In the genomic region with DNA sequence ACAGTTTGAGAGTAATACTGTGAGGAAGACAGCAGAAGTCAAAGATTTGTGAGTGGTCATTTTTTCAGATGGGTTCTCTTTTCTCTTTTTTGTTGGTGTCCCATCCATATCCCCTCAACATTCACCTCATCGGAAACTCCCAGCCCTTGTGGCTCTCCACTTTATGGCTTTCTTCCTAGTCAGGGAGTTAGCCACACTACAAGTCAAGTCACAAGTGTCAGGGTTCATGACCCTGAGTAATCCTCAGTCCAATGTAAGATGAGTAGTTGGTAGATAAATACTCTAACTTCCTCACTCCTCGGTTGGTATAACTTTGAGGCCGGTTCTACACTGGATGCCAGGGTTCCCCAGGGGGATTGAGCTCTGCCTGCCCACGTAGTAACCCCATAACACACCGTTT, we compare ENCODE assay signal across 19 cellular contexts. TPM values are rescaled to one million over a fixed set of nuclear protein-coding genes. Genes with fewer than 3 reads are reported as not detected.
A peak's percentile ranks its signal among the peaks of the same experiment; 100 is the strongest.
DNase-seq lines count a peak whose midpoint lies in the region; ATAC-seq and TF ChIP-seq lines count a peak whose summit lies in the region.
"Had no signal": no experiment of that assay in that cellular context is flagged by ENCODE, and none has a peak within 500 bp of the region (broad histone marks: within the 10 kb centered on the region; RNA-seq: fewer than 3 reads in every experiment).

No MANE protein-coding gene starts in this region.

- no peaks in the 10 kb centered on the region for H3K27me3 ChIP-seq in Panc1 (ENCODE audit: control insufficient read depth, insufficient read depth, low read length)

- in situ Hi-C loops in Panc1 (cut with HindIII; ENCODE audit: low pct_unique_long_range_greater_than_20kb, low sequenced_read_pairs), result no loop called here

- no TSS peak for BruUV-seq in Panc1 (replicated peaks; lab: Mats Ljungman, UMichigan)

- no peak overlapping the region for H3K27ac ChIP-seq in Panc1 (ENCODE audit: low read length)
- peak overlapping the region; percentile 64 for H3K27ac ChIP-seq in epithelial cell of prostate
- H3K27ac ChIP-seq: 22Rv1 had no signal

- intact Hi-C loops in Panc1 (cut with micrococcal nuclease; ENCODE audit: unreplicated experiment), result no loop called here

- H3K36me3 ChIP-seq in Panc1 (ENCODE audit: control insufficient read depth, insufficient read depth, low read length), result no peaks in the 10 kb centered on the region
- H3K36me3 ChIP-seq: heart left ventricle had no signal

- POLR2A ChIA-PET in Panc1 (lab: Charles Lee), result no interaction called here

- DNase-seq in DMS53 (lab: John Stamatoyannopoulos, UW), result peak; percentile 32
- no peak for DNase-seq in DMS53 treated with DMSO at 0.1 percent for 48 hours (lab: John Stamatoyannopoulos, UW; ENCODE audit: unreplicated experiment)
- no peak for DNase-seq in Panc1 (ENCODE audit: low read depth, low spot score)
- no peak for DNase-seq in epithelial cell of prostate (ENCODE audit: low read depth, low spot score)
- DNase-seq in renal cortical epithelial cell (ENCODE audit: low read depth), result peak; percentile 59
- no peak for DNase-seq in NCI-H2196 (lab: John Stamatoyannopoulos, UW; ENCODE audit: unreplicated experiment)
- DNase-seq in activated gamma-delta T cell treated with Interleukin-2 at 50 U/mL for 16 hours, result no peak
- DNase-seq: activated naive CD4-positive, alpha-beta T cell treated with anti-CD3 and anti-CD28 coated beads for 36 hours; CD8-positive, alpha-beta T cell; GF-D8; heart left ventricle; stimulated activated naive CD4-positive, alpha-beta T cell; T-helper 9 cell had no signal

- CTCF ChIA-PET in Panc1 (lab: Charles Lee), result no interaction called here

- no peak overlapping the region for H3K4me3 ChIP-seq in Panc1 (ENCODE audit: low read depth in 2 of 2, low read length in 2 of 2)
- H3K4me3 ChIP-seq: heart left ventricle had no signal

- ATAC-seq in Panc1 (peak; percentile 48), GM18861 (IDR thresholded peaks at IDR 0.05; ENCODE audit: unreplicated experiment) (no peak)
- ATAC-seq: CD8-positive, alpha-beta T cell; left lobe of liver; sciatic nerve had no signal

- H3K9me3 ChIP-seq in Panc1 (ENCODE audit: control insufficient read depth, insufficient read depth, low read depth, low read length), result no peaks in the 10 kb centered on the region
- H3K9me3 ChIP-seq: heart left ventricle had no signal

- no peaks in the 10 kb centered on the region for H3K4me1 ChIP-seq in Panc1 (ENCODE audit: control insufficient read depth, insufficient read depth, low read length)

- TF ChIP-seq CTCF in Panc1 (IDR thresholded peaks at IDR 0.05), result no peak

RNA-seq across cellular contexts. Expression of a gene that starts 41.4 kb away (rescaled TPM):
- total RNA-seq in Panc1 (2021; ENCODE audit: unreplicated experiment) (0.41 TPM), renal cortical epithelial cell (8.7 and 41.3 TPM in 2 replicates)
- polyA plus RNA-seq in Panc1 (2012; ENCODE audit: insufficient read length), result 1.9 TPM
- total RNA-seq: OCI-LY7 had no signal
- polyA plus RNA-seq: neural cell had no signal

Comparison
In these comparisons a context has a peak if more than half of its experiments do, and no peak if none do; other contexts are left out.
1. DNase-seq: peak in DMS53 (single experiment) and renal cortical epithelial cell (single experiment); none in DMS53 treated with DMSO at 0.1 percent for 48 hours (single experiment), Panc1 (single experiment), epithelial cell of prostate (single experiment), NCI-H2196 (single experiment) and activated gamma-delta T cell treated with Interleukin-2 at 50 U/mL for 16 hours (single experiment).